Comparison of ENCODE assay signal across 11 cellular contexts in genomic region chr4:6746721-6747689, GRCh38. TPM values are rescaled to one million over a fixed set of nuclear protein-coding genes. Genes with fewer than 3 reads are reported as not detected.
A peak's percentile ranks its signal among the peaks of the same experiment; 100 is the strongest.
DNase-seq lines count a peak whose midpoint lies in the region; ATAC-seq lines count a peak whose summit lies in the region.
"Had no signal": no experiment of that assay in that cellular context is flagged by ENCODE, and none has a peak within 500 bp of the region (broad histone marks: within the 10 kb centered on the region; RNA-seq: fewer than 3 reads in every experiment).

No MANE protein-coding gene starts in this region.

- no peaks in the 10 kb centered on the region for H3K9me3 Mint-ChIP-seq in activated CD4-positive, alpha-beta memory T cell treated with anti-CD3 and anti-CD28 coated beads for 36 hours

- POLR2A ChIA-PET in activated CD4-positive, alpha-beta memory T cell treated with anti-CD3 and anti-CD28 coated beads for 36 hours (lab: Charles Lee): no interaction called here

- H3K27ac Mint-ChIP-seq in activated CD4-positive, alpha-beta memory T cell treated with anti-CD3 and anti-CD28 coated beads for 36 hours: no peak overlapping the region

- intact Hi-C loops in left cardiac atrium (cut with DNase I): no loop called here
- intact Hi-C loops in activated CD4-positive, alpha-beta memory T cell treated with anti-CD3 and anti-CD28 coated beads for 36 hours (cut with micrococcal nuclease): no loop called here

- ATAC-seq in left cardiac atrium (peak; percentile 77 to 78), HG03439 (IDR thresholded peaks at IDR 0.05; ENCODE audit: unreplicated experiment) (no peak)
- ATAC-seq: psoas muscle had no signal

- DNase-seq in DMS79 treated with DMSO at 0.1 percent for 48 hours (lab: John Stamatoyannopoulos, UW) (peak; percentile 74), NCI-H774 (lab: John Stamatoyannopoulos, UW) (peak; percentile 35), left cardiac atrium (peak; percentile 66), renal cortical epithelial cell (ENCODE audit: low read depth) (peak; percentile 75), NK-92 (lab: John Stamatoyannopoulos, UW; ENCODE audit: unreplicated experiment) (no peak), RKO (ENCODE audit: low spot score) (no peak)
- no peak for DNase-seq in activated CD4-positive, alpha-beta memory T cell treated with anti-CD3 and anti-CD28 coated beads for 36 hours
- DNase-seq: hypothalamus, IMR-90, psoas muscle had no signal

- CTCF ChIA-PET in activated CD4-positive, alpha-beta memory T cell treated with anti-CD3 and anti-CD28 coated beads for 36 hours (lab: Charles Lee): interaction anchor here (0.9 kb wide), 1 partner anchor 20 kb away, joined by 3 read pairs; no protein-coding TSS in a partner anchor

- no peaks in the 10 kb centered on the region for H3K36me3 Mint-ChIP-seq in activated CD4-positive, alpha-beta memory T cell treated with anti-CD3 and anti-CD28 coated beads for 36 hours

- no peaks in the 10 kb centered on the region for H3K27me3 Mint-ChIP-seq in activated CD4-positive, alpha-beta memory T cell treated with anti-CD3 and anti-CD28 coated beads for 36 hours

- H3K4me1 Mint-ChIP-seq in activated CD4-positive, alpha-beta memory T cell treated with anti-CD3 and anti-CD28 coated beads for 36 hours (ENCODE audit: low read depth): peaks cover 20% of the 10 kb centered on the region

- H3K4me3 Mint-ChIP-seq in activated CD4-positive, alpha-beta memory T cell treated with anti-CD3 and anti-CD28 coated beads for 36 hours: no peak overlapping the region

RNA-seq across cellular contexts. Expression of gene BLOC1S4, which starts 31.0 kb away (rescaled TPM):
- total RNA-seq in left cardiac atrium (10 to 100 TPM in 1 of 2 donors, 1 to 10 TPM in 1; 7.4 to 10.6 TPM), renal cortical epithelial cell (18.1 and 21.2 TPM in 2 replicates)
- total RNA-seq in activated CD4-positive, alpha-beta memory T cell treated with anti-CD3 and anti-CD28 coated beads for 36 hours: 10 to 100 TPM; 17.0 to 19.7 TPM

RNA-seq across cellular contexts. Expression of gene KIAA0232, which starts 35.5 kb away (rescaled TPM):
- total RNA-seq in left cardiac atrium: 10 to 100 TPM; 52.9 to 59.2 TPM
- total RNA-seq in renal cortical epithelial cell: 43.9 and 59.4 TPM in 2 replicates
- 10 to 100 TPM; 16.1 to 16.5 TPM for total RNA-seq in activated CD4-positive, alpha-beta memory T cell treated with anti-CD3 and anti-CD28 coated beads for 36 hours

RNA-seq across cellular contexts. Expression of gene MRFAP1L1, which starts 37.3 kb away (rescaled TPM):
- 10 to 100 TPM; 45.9 to 52.9 TPM for total RNA-seq in left cardiac atrium
- 43.8 and 109 TPM in 2 replicates for total RNA-seq in renal cortical epithelial cell
- total RNA-seq in activated CD4-positive, alpha-beta memory T cell treated with anti-CD3 and anti-CD28 coated beads for 36 hours: 10 to 100 TPM; 50.7 to 52.0 TPM

RNA-seq across cellular contexts. Expression of gene S100P, which starts 53.3 kb away (rescaled TPM):
- total RNA-seq in left cardiac atrium (1 to 10 TPM in 1 of 2 donors, under 1 TPM in 1; 0.38 to 1.9 TPM), renal cortical epithelial cell (0.17 TPM in 1 of 2 replicates, not detected in the other)
- 10 to 100 TPM; 19.3 to 20.3 TPM for total RNA-seq in activated CD4-positive, alpha-beta memory T cell treated with anti-CD3 and anti-CD28 coated beads for 36 hours
- total RNA-seq: IMR-90 had no signal

Comparison
In these comparisons a context has a peak if more than half of its experiments do, and no peak if none do; other contexts are left out.
1. DNase-seq: peak in DMS79 treated with DMSO at 0.1 percent for 48 hours (single experiment), NCI-H774 (single experiment), left cardiac atrium (single experiment) and renal cortical epithelial cell (single experiment); none in NK-92 (single experiment), activated CD4-positive, alpha-beta memory T cell treated with anti-CD3 and anti-CD28 coated beads for 36 hours (single experiment) and RKO (single experiment).